ENCODE assay signal across 13 cellular contexts in the genomic region with DNA sequence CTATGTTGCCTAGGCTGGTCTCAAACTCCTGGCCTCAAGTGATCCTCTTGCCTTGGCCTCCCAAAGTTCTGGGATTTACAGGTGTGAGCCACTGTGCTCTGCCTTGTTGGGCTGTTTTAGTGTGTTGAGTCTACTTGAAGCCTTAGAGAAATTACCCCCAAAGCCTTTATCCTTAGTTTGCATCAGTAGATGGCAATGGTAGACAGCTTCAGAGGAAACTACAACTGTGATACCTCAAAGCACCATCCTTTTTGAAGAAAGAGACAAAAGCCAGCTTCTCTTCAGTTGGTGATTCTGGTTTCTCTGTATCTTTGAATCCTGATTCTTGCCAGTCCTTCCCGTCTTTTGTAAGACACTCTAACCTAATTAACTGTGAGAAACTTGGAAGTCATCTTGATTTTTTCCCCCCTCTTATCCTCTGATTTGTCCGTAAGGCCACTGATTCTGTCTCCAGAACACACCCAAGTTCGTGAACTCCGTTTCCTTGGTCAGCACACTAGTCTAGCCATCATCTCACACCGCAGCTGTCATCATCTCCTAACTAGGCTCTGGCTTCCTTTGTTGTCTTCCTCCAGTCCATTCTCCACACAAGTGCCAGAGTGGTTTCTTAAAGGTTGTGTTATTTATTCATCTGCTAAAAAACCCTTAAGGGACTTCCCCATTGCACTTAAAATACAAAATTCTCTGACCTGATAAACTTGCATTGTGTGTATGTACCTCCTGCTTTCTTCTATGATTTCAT. TPM values are rescaled to one million over a fixed set of nuclear protein-coding genes. Genes with fewer than 3 reads are reported as not detected.
DNase-seq lines count a peak whose midpoint lies in the region; ATAC-seq, FAIRE-seq and TF ChIP-seq lines count a peak whose summit lies in the region.
"Had no signal": no experiment of that assay in that cellular context is flagged by ENCODE, and none has a peak within 500 bp of the region (broad histone marks: within the 10 kb centered on the region; RNA-seq: fewer than 3 reads in every experiment).

No MANE protein-coding gene starts in this region.

- POLR2A ChIA-PET in HepG2 (lab: Yijun Ruan, JAX), result no interaction called here

- FAIRE-seq in HepG2 (lab: Jason Lieb, UNC), result no peak
- FAIRE-seq: urothelium cell line had no signal

- H4K20me1 ChIP-seq in HepG2 (ENCODE audit: insufficient read depth, low read length), result 0 out of 2 replicates have a peak, but pooled peaks cover 2% of the 10 kb centered on the region

- H3K9me3 ChIP-seq in HepG2 (ENCODE audit: low read length), result no peaks in the 10 kb centered on the region
- H3K9me3 ChIP-seq: Caco-2, ovary had no signal

- no peaks in the 10 kb centered on the region for H3K27me3 ChIP-seq in HepG2 (ENCODE audit: control insufficient read depth in 1 of 2, insufficient read depth in 2 of 2, low read length in 2 of 2)
- H3K27me3 ChIP-seq: ovary had no signal

- peak overlapping the region; percentile 50 to 82 for H3K27ac Mint-ChIP-seq in natural killer cell

- H3K27me3 Mint-ChIP-seq in natural killer cell (ENCODE audit: low read depth in 2 of 2), result no peaks in the 10 kb centered on the region

- DNase-seq in AG20443 (ENCODE audit: low spot score) (peak; percentile 35), LHCN-M2 (ENCODE audit: low read depth) (peak; percentile 54), coronary artery (ENCODE audit: low spot score) (no peak), natural killer cell (no peak), HepG2 (ENCODE audit: low spot score) (no peak), A172 (ENCODE audit: low spot score) (no peak), HuH-7 (ENCODE audit: low spot score) (no peak)
- DNase-seq: Caco-2, NCI-H2081, ovary had no signal

- BruUV-seq in HepG2 (replicated peaks; lab: Mats Ljungman, UMichigan), result no TSS peak

- H3K4me3 ChIP-seq in coronary artery (peak overlapping the region; percentile 11), HepG2 (replicated peaks in 1 of 3; ENCODE audit: insufficient read depth in 1 of 3, low read depth in 2 of 3, low read length in 3 of 3) (no peak overlapping the region)
- H3K4me3 ChIP-seq: ovary had no signal

- no peaks in the 10 kb centered on the region for H3K36me3 Mint-ChIP-seq in natural killer cell

- ATAC-seq in natural killer cell (peak in 2 of 3 donors; percentile 51 to 55), HepG2 (no peak), HG03521 (IDR thresholded peaks at IDR 0.05; ENCODE audit: unreplicated experiment) (no peak)
- ATAC-seq: Panc1 had no signal

- no peak overlapping the region for H2AFZ ChIP-seq in HepG2 (ENCODE audit: low read length)

- H3K4me2 ChIP-seq in HepG2 (ENCODE audit: low read depth, low read length), result no peak overlapping the region

- in situ Hi-C loops in HepG2 (cut with HindIII; ENCODE audit: extremely low pct_ligation_motif_present, low pct_unique_long_range_greater_than_20kb), result no loop called here

- peaks cover 46 to 48% of the 10 kb centered on the region in 2 donors for H3K4me1 Mint-ChIP-seq in natural killer cell

- no peak for TF ChIP-seq POLR2A in HepG2 (IDR thresholded peaks at IDR 0.05; ENCODE audit: insufficient read depth in 1 of 2, low read depth in 2 of 2, low read length in 2 of 2)

- no peak overlapping the region for H3K4me3 Mint-ChIP-seq in natural killer cell

- intact Hi-C loops in natural killer cell (cut with micrococcal nuclease), result no loop called here
- intact Hi-C loops in HepG2 (cut with micrococcal nuclease; ENCODE audit: unreplicated experiment), result no loop called here

- 0 out of 2 replicates have a peak, but pooled peaks cover 2% of the 10 kb centered on the region for H3K4me1 ChIP-seq in HepG2 (ENCODE audit: insufficient read depth, low read length)
- H3K4me1 ChIP-seq: Caco-2 had no signal

- peaks cover 23 to 72% of the 10 kb centered on the region in 2 experiments for H3K36me3 ChIP-seq in HepG2 (replicated peaks in 1 of 2; ENCODE audit: control insufficient read depth in 1 of 2, insufficient read depth in 2 of 2, low read length in 2 of 2)
- H3K36me3 ChIP-seq: ovary had no signal

- H3K9ac ChIP-seq in HepG2 (ENCODE audit: insufficient read depth, low read depth, low read length), result no peak overlapping the region

- TF ChIP-seq EP300 in HepG2 (IDR thresholded peaks at IDR 0.05; ENCODE audit: low read depth in 2 of 2, low read length in 2 of 2) (no peak), HepG2 (CRISPR knock-in tag; IDR thresholded peaks at IDR 0.05; ENCODE audit: borderline replicate concordance) (no peak)

- no peaks in the 10 kb centered on the region for H3K9me3 Mint-ChIP-seq in natural killer cell

- peak overlapping the region in 1 of 2 donors; percentile 20 for H3K27ac ChIP-seq in coronary artery
- H3K27ac ChIP-seq in HepG2 (ENCODE audit: extremely low read length, insufficient read depth, low read length), result no peak overlapping the region
- H3K27ac ChIP-seq: ovary had no signal

- TF ChIP-seq CTCF in coronary artery (IDR thresholded peaks at IDR 0.05) (no peak), natural killer cell (IDR thresholded peaks at IDR 0.05) (no peak), HepG2 (CRISPR knock-in tag; IDR thresholded peaks at IDR 0.05) (no peak)

- 96% methylated on average over 5 of the region's 5 CpGs for WGBS in HepG2 (ENCODE audit: low lambda C conversion rate)

- peaks cover 68% of the 10 kb centered on the region for H3K79me2 ChIP-seq in HepG2 (ENCODE audit: insufficient read depth, low read length)

- CTCF ChIA-PET in HepG2 (lab: Yijun Ruan, JAX; ENCODE audit: low intra/inter-chr PET ratio, low total read pairs), result no interaction called here

- no peak for TF ChIP-seq RAD21 in HepG2 (CRISPR knock-in tag; IDR thresholded peaks at IDR 0.05)

TF ChIP-seq in HepG2, 621 proteins besides CTCF, POLR2A, EP300 and RAD21:
- no peak for TF ChIP-seq ZNF546 (CRISPR knock-in tag; conservative IDR thresholded peaks at IDR 0.05)
- no peak for TF ChIP-seq HOXA7 (CRISPR knock-in tag; IDR thresholded peaks at IDR 0.05)
- no peak for TF ChIP-seq MLLT10 (CRISPR knock-in tag; IDR thresholded peaks at IDR 0.05)
- TF ChIP-seq, protein P1, sequence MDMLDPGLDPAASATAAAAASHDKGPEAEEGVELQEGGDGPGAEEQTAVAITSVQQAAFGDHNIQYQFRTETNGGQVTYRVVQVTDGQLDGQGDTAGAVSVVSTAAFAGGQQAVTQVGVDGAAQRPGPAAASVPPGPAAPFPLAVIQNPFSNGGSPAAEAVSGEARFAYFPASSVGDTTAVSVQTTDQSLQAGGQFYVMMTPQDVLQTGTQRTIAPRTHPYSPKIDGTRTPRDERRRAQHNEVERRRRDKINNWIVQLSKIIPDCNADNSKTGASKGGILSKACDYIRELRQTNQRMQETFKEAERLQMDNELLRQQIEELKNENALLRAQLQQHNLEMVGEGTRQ (IDR thresholded peaks at IDR 0.05; ENCODE audit: low read depth, low read length), result no peak
- TF ChIP-seq, protein P1 (CRISPR knock-in tag; IDR thresholded peaks at IDR 0.05; ENCODE audit: borderline replicate concordance), result no peak
- TF ChIP-seq TRIM24 (CRISPR knock-in tag; IDR thresholded peaks at IDR 0.05), result no peak
- no peak for TF ChIP-seq ZC3H4 (CRISPR knock-in tag; IDR thresholded peaks at IDR 0.05; ENCODE audit: borderline replicate concordance)
TF ChIP-seq in HepG2: peak in this region for 0.

RNA-seq across cellular contexts. Expression of a gene that starts 20.2 kb away (rescaled TPM):
- total RNA-seq in LHCN-M2 (2014; rRNA removed) (114 and 132 TPM in 2 replicates), natural killer cell (100 to 1,000 TPM; 118 to 140 (median 123) TPM), HepG2 (2016; rRNA removed; fragmentation: Illumina TruSeq; extraction: Trizol) (79.2 and 85.5 TPM in 2 replicates)
- 73.9 TPM for polyA plus RNA-seq in LHCN-M2 (2012)
- total RNA-seq in HepG2 (2016; cell fraction: cytosol; rRNA removed; fragmentation: Illumina TruSeq; extraction: Trizol; ENCODE audit: low read depth), result 16.6 and 18.3 TPM in 2 replicates
- total RNA-seq in HepG2 (2016; cell fraction: insoluble cytoplasmic fraction; rRNA removed; fragmentation: Illumina TruSeq; extraction: Trizol), result 64.3 and 88.8 TPM in 2 replicates
- 50.1 and 58.3 TPM in 2 replicates for total RNA-seq in HepG2 (2016; cell fraction: membrane; rRNA removed; fragmentation: Illumina TruSeq; extraction: Trizol)
- total RNA-seq in HepG2 (2016; cell fraction: nucleus; rRNA removed; fragmentation: Illumina TruSeq; extraction: Trizol), result 162 and 186 TPM in 2 replicates
- polyA plus RNA-seq in HepG2 (2011; rRNA removed), result 35.4 and 40.8 TPM in 2 replicates
- 19.8 and 24.8 TPM in 2 replicates for polyA plus RNA-seq in HepG2 (2011; cell fraction: cytosol; rRNA removed)
- 106 and 112 TPM in 2 replicates for polyA plus RNA-seq in HepG2 (2011; cell fraction: nucleus; rRNA removed)
- polyA plus RNA-seq in HepG2 (2012), result 95.4 and 109 TPM in 2 replicates
- 7.7 and 8.0 TPM in 2 replicates for polyA plus RNA-seq in HepG2 (2016; cell fraction: cytosol; fragmentation: Illumina TruSeq; extraction: Trizol; ENCODE audit: low read depth)
- 52.2 and 68.9 TPM in 2 replicates for polyA plus RNA-seq in HepG2 (2016; cell fraction: insoluble cytoplasmic fraction; fragmentation: Illumina TruSeq; extraction: Trizol; ENCODE audit: low read depth)
- polyA plus RNA-seq in HepG2 (2016; cell fraction: membrane; fragmentation: Illumina TruSeq; extraction: Trizol; ENCODE audit: low read depth), result 23.7 and 31.5 TPM in 2 replicates
- polyA plus RNA-seq in HepG2 (2016; cell fraction: nucleus; fragmentation: Illumina TruSeq; extraction: Trizol; ENCODE audit: insufficient read depth, low read depth), result 193 and 199 TPM in 2 replicates
- 88.2 and 101 TPM in 2 replicates for polyA minus RNA-seq in HepG2 (2011; rRNA and poly(A)+ RNA removed; ENCODE audit: low replicate concordance)
- polyA minus RNA-seq in HepG2 (2011; cell fraction: cytosol; rRNA and poly(A)+ RNA removed), result 63.9 and 75.1 TPM in 2 replicates
- polyA minus RNA-seq in HepG2 (2011; cell fraction: nucleus; rRNA and poly(A)+ RNA removed), result 126 and 131 TPM in 2 replicates
- total RNA-seq in A172 (2014; rRNA removed; shearing (Covaris generic)), result 93.0 and 108 TPM in 2 replicates

Comparison
In these comparisons a context has a peak if more than half of its experiments do, and no peak if none do; other contexts are left out.
1. DNase-seq: peak in AG20443 (single experiment) and LHCN-M2 (single experiment); none in coronary artery (single experiment), natural killer cell (single experiment), HepG2 (single experiment), A172 (single experiment) and HuH-7 (single experiment).
2. ATAC-seq: peak in natural killer cell (2 of 3); none in HepG2 (single experiment) and HG03521 (single experiment).